8 cellular contexts compared by ENCODE assay signal in the genomic region with DNA sequence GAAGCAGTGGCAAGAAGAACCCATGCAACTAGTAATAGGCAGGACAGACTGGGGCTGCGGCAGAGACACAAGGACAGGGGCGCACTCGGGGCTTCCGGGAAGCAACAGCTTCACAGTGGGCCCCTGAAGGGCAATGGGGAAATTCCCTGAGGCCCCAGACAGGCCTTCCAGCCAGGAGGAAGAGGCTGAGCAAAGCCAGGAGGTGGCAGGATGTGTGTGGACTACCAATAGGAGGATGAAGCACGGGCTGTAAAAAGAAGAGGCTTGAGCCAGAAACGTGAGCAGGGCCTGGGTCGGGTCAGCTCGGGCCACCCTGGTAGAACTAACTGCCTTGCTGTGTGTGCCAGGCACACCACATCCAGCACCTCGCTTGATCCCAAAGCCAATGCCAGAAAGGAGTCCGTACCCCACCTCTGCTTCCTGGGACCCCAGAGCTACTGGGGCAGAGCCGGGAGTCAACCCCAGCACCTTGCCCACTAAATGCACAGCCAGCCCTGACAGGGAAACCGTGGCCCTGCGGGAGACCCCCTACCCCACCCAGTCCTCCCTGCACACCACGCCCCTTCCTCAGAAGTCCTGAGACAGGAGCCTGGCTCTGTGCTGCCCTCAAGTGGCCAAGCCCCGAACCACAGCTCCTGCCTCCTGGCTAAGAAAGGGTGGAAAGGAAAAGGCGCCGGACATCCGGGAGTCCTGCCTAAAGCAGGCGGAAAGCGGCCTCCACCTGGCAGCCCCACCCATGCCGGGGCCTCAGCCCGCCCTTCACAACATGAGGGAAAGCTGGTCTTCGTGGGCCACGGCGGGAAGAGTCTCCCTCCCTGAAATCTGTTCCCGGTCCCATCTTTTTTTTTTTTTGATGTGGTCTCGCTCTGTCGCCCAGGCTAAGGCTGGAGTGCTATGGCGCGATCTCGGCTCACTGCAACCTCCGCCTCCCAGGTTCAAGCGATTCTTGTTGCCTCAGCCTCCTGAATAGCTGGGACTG. TPM values are rescaled to one million over a fixed set of nuclear protein-coding genes. Genes with fewer than 3 reads are reported as not detected.
A peak's percentile ranks its signal among the peaks of the same experiment; 100 is the strongest.
DNase-seq lines count a peak whose midpoint lies in the region; ATAC-seq and TF ChIP-seq lines count a peak whose summit lies in the region.

No MANE protein-coding gene starts in this region.

- no peaks in the 10 kb centered on the region for H3K27me3 Mint-ChIP-seq in chondrocyte (ENCODE audit: low read depth)

- peak; percentile 96 for TF ChIP-seq CTCF in GM13977 (IDR thresholded peaks at IDR 0.05; ENCODE audit: extremely low read depth, insufficient read depth, missing control alignments)
- TF ChIP-seq CTCF in chondrocyte (IDR thresholded peaks at IDR 0.05), result peak; percentile 98
- peak; percentile 93 to 97 for TF ChIP-seq CTCF in left lung (IDR thresholded peaks at IDR 0.05)

- peak overlapping the region; percentile 19 to 35 for H3K4me3 ChIP-seq in left lung

- DNase-seq in GM13977 (ENCODE audit: low spot score) (peak; percentile 80), NCI-H446 (lab: John Stamatoyannopoulos, UW) (peak; percentile 62 to 88), chondrocyte (ENCODE audit: low spot score) (no peak), left lung (peak; percentile 82 to 91)
- peak; percentile 61 to 80 for DNase-seq in activated CD4-positive, alpha-beta T cell treated with anti-CD3 and anti-CD28 coated beads for 24 hours (ENCODE audit: low read depth in 2 of 2)
- peak; percentile 80 to 89 for DNase-seq in stimulated activated CD4-positive, alpha-beta T cell treated with anti-CD3 and anti-CD28 coated beads, Interleukin-2, amount 100 ng/mL, for 24 hours

- no peaks in the 10 kb centered on the region for H3K27me3 ChIP-seq in left lung

- H3K4me1 ChIP-seq in left lung, result peaks cover 3 to 15% of the 10 kb centered on the region in 2 donors

- ATAC-seq in HG03135 (IDR thresholded peaks at IDR 0.05; ENCODE audit: unreplicated experiment), result peak; percentile 43
- ATAC-seq in left lung, result peak; percentile 96
- no peak for ATAC-seq in HG03521 (IDR thresholded peaks at IDR 0.05; ENCODE audit: unreplicated experiment)

- H3K27ac ChIP-seq in left lung, result no peak overlapping the region

- in situ Hi-C loops in GM13977 (cut with MboI; ENCODE audit: low pct_unique_long_range_greater_than_20kb, low sequenced_read_pairs, unreplicated experiment), result no loop called here

- no peaks in the 10 kb centered on the region for H3K9me3 ChIP-seq in left lung

- peak overlapping the region; percentile 41 for H3K27ac Mint-ChIP-seq in chondrocyte (ENCODE audit: unreplicated experiment)

- H3K36me3 Mint-ChIP-seq in chondrocyte (ENCODE audit: low read depth), result no peaks in the 10 kb centered on the region

- no peaks in the 10 kb centered on the region for H3K36me3 ChIP-seq in left lung

- H3K4me3 Mint-ChIP-seq in chondrocyte (ENCODE audit: unreplicated experiment), result peak overlapping the region; percentile 58

- no peaks in the 10 kb centered on the region for H3K9me3 Mint-ChIP-seq in chondrocyte (ENCODE audit: low read depth)

- peaks cover 16% of the 10 kb centered on the region for H3K4me1 Mint-ChIP-seq in chondrocyte (ENCODE audit: low read depth)

- intact Hi-C loops in left lung (cut with DNase I), result no loop called here

RNA-seq across cellular contexts. Expression of a gene that starts 33.7 kb away (rescaled TPM):
- total RNA-seq in chondrocyte (1.4 to 4.0 TPM (median 2.3 TPM) in 3 replicates), left lung (10 to 100 TPM; 40.8 to 44.6 TPM)
